Comparison of ENCODE assay signal across 1 cellular context in the genomic region with DNA sequence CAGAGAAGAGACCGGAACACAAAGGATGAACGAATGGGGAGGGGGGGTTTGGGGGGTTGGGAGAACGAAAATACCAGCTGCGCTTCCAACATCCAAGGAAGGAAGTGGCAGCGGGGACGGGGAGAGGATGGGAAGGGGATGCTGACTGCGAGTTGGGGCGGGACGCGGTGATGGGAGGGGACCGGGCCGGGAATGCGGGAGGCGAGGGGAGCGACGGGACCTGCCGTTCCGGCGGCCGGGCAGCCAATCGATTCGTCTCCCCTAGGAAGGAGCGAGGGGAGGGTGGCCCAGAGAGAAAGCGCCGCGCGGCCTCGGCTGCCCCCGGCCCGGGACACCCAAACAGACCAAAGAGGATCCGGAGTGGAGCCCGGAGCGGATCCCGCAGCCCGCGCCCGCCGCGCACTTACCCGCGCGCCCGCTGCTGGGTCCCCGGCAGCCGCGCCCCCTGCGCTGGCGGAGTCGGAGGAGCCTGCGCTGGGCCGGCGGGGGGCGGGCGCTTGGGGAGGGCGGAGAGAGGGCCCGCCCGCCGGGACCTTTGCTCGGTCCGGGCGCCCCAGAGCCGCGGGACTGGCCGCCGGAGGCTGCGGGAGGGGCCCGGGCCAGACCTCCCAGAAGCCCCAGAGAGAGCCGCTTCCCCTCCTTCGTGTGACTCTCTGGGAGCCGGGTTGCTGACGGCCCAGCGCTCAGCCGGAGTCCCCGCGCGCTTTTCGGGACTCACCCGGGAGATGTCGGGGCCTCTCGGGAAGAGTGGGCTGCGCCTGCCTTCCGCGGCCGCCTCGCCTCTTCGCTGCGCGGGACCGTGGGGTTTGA.
TF ChIP-seq lines count a peak whose summit lies in the region.

Gene GSDME, minus strand, starts transcription at position 476 of the 810 bp plus-strand sequence. CDS start 7,690 bp downstream, outside the sequence.

TF ChIP-seq in WTC11, 78 proteins besides CTCF, POLR2A, EP300 and RAD21 (continued from another document and continues in another):
- TF ChIP-seq PRDM15 (CRISPR knock-in tag; IDR thresholded peaks at IDR 0.05), result peak; percentile 49; the same call in 1 of the 2 replicates
- TF ChIP-seq CREB1 (CRISPR knock-in tag; IDR thresholded peaks at IDR 0.05), result no peak
- no peak for TF ChIP-seq ZNF317 (CRISPR knock-in tag; IDR thresholded peaks at IDR 0.05; ENCODE audit: borderline replicate concordance, low read depth)
- no peak for TF ChIP-seq TCF7 (CRISPR knock-in tag; IDR thresholded peaks at IDR 0.05; ENCODE audit: low read depth)
- no peak for TF ChIP-seq E2F1 (CRISPR knock-in tag; IDR thresholded peaks at IDR 0.05)
- no peak for TF ChIP-seq NR3C1 (CRISPR knock-in tag; conservative IDR thresholded peaks at IDR 0.05; ENCODE audit: low read depth)
- no peak for TF ChIP-seq SMAD3 (CRISPR knock-in tag; IDR thresholded peaks at IDR 0.05; ENCODE audit: borderline replicate concordance)
- TF ChIP-seq HMGA2 (CRISPR knock-in tag; IDR thresholded peaks at IDR 0.05), result no peak
- TF ChIP-seq, protein P1, sequence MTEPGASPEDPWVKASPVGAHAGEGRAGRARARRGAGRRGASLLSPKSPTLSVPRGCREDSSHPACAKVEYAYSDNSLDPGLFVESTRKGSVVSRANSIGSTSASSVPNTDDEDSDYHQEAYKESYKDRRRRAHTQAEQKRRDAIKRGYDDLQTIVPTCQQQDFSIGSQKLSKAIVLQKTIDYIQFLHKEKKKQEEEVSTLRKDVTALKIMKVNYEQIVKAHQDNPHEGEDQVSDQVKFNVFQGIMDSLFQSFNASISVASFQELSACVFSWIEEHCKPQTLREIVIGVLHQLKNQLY (CRISPR knock-in tag; IDR thresholded peaks at IDR 0.05), result no peak
- no peak for TF ChIP-seq JAZF1 (CRISPR knock-in tag; IDR thresholded peaks at IDR 0.05)
- no peak for TF ChIP-seq ZSCAN18 (CRISPR knock-in tag; IDR thresholded peaks at IDR 0.05)
- peak; percentile 6; the same call in 1 of the 2 replicates for TF ChIP-seq ZNF219 (CRISPR knock-in tag; IDR thresholded peaks at IDR 0.05; ENCODE audit: borderline replicate concordance)
- no peak for TF ChIP-seq IRF1 (CRISPR knock-in tag; IDR thresholded peaks at IDR 0.05)
- TF ChIP-seq USF2 (CRISPR knock-in tag; IDR thresholded peaks at IDR 0.05), result no peak
- TF ChIP-seq FOXP4 (CRISPR knock-in tag; IDR thresholded peaks at IDR 0.05), result no peak
- TF ChIP-seq, protein P2, sequence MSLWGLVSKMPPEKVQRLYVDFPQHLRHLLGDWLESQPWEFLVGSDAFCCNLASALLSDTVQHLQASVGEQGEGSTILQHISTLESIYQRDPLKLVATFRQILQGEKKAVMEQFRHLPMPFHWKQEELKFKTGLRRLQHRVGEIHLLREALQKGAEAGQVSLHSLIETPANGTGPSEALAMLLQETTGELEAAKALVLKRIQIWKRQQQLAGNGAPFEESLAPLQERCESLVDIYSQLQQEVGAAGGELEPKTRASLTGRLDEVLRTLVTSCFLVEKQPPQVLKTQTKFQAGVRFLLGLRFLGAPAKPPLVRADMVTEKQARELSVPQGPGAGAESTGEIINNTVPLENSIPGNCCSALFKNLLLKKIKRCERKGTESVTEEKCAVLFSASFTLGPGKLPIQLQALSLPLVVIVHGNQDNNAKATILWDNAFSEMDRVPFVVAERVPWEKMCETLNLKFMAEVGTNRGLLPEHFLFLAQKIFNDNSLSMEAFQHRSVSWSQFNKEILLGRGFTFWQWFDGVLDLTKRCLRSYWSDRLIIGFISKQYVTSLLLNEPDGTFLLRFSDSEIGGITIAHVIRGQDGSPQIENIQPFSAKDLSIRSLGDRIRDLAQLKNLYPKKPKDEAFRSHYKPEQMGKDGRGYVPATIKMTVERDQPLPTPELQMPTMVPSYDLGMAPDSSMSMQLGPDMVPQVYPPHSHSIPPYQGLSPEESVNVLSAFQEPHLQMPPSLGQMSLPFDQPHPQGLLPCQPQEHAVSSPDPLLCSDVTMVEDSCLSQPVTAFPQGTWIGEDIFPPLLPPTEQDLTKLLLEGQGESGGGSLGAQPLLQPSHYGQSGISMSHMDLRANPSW (CRISPR knock-in tag; conservative IDR thresholded peaks at IDR 0.05; ENCODE audit: low read depth), result no peak
- TF ChIP-seq ATF3 (CRISPR knock-in tag; conservative IDR thresholded peaks at IDR 0.05), result no peak
- TF ChIP-seq ZNF121 (CRISPR knock-in tag; IDR thresholded peaks at IDR 0.05), result no peak
- TF ChIP-seq, protein P3, sequence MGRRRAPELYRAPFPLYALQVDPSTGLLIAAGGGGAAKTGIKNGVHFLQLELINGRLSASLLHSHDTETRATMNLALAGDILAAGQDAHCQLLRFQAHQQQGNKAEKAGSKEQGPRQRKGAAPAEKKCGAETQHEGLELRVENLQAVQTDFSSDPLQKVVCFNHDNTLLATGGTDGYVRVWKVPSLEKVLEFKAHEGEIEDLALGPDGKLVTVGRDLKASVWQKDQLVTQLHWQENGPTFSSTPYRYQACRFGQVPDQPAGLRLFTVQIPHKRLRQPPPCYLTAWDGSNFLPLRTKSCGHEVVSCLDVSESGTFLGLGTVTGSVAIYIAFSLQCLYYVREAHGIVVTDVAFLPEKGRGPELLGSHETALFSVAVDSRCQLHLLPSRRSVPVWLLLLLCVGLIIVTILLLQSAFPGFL (CRISPR knock-in tag; IDR thresholded peaks at IDR 0.05; ENCODE audit: borderline replicate concordance), result no peak
- TF ChIP-seq TEAD1 (CRISPR knock-in tag; IDR thresholded peaks at IDR 0.05), result 0 out of 2 replicates have a peak, but pooled peaks have one; percentile 5
- no peak for TF ChIP-seq FOXP1 (CRISPR knock-in tag; IDR thresholded peaks at IDR 0.05; ENCODE audit: borderline replicate concordance)
- TF ChIP-seq SP1 (CRISPR knock-in tag; conservative IDR thresholded peaks at IDR 0.05), result no peak; the same call in none of the 2 replicates
- TF ChIP-seq EMX1 (CRISPR knock-in tag; IDR thresholded peaks at IDR 0.05), result no peak
- TF ChIP-seq, protein P4, sequence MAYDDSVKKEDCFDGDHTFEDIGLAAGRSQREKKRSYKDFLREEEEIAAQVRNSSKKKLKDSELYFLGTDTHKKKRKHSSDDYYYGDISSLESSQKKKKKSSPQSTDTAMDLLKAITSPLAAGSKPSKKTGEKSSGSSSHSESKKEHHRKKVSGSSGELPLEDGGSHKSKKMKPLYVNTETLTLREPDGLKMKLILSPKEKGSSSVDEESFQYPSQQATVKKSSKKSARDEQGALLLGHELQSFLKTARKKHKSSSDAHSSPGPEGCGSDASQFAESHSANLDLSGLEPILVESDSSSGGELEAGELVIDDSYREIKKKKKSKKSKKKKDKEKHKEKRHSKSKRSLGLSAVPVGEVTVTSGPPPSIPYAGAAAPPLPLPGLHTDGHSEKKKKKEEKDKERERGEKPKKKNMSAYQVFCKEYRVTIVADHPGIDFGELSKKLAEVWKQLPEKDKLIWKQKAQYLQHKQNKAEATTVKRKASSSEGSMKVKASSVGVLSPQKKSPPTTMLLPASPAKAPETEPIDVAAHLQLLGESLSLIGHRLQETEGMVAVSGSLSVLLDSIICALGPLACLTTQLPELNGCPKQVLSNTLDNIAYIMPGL (CRISPR knock-in tag; IDR thresholded peaks at IDR 0.05), result no peak
- no peak for TF ChIP-seq ZNF532 (CRISPR knock-in tag; IDR thresholded peaks at IDR 0.05; ENCODE audit: borderline replicate concordance)
